In genomic region chr12:65408448-65408847, GRCh38 we compare ENCODE assay signal across 1 cellular context.
TF ChIP-seq lines count a peak whose summit lies in the region.

No MANE protein-coding gene starts in this region.

TF ChIP-seq in GM23338, 12 proteins besides CTCF, POLR2A, EP300 and RAD21 (continued from another document):
- TF ChIP-seq ZNF462 (CRISPR knock-in tag; IDR thresholded peaks at IDR 0.05) (no peak), STAT1 (IDR thresholded peaks at IDR 0.05; ENCODE audit: unreplicated experiment) (no peak), POLR2AphosphoS5 (IDR thresholded peaks at IDR 0.05; ENCODE audit: low read depth) (no peak)
